21 cellular contexts compared by ENCODE assay signal in genomic region chr16:85194528-85195270, GRCh38.
DNase-seq lines count a peak whose midpoint lies in the region; ATAC-seq, FAIRE-seq and TF ChIP-seq lines count a peak whose summit lies in the region.
"Had no signal": no experiment of that assay in that cellular context is flagged by ENCODE, and none has a peak within 500 bp of the region (broad histone marks: within the 10 kb centered on the region; RNA-seq: fewer than 3 reads in every experiment).

No MANE protein-coding gene starts in this region.

- peaks cover 3% of the 10 kb centered on the region for H3K36me3 Mint-ChIP-seq in neural progenitor cell
- no peaks in the 10 kb centered on the region for H3K36me3 Mint-ChIP-seq in activated CD8-positive, alpha-beta memory T cell treated with anti-CD3 and anti-CD28 coated beads, Interleukin-2, amount 10 ng/mL, durations not matched to agents 7 days and 5 days

- 85% methylated on average over 13 of the region's 13 CpGs for WGBS in HepG2 (ENCODE audit: low lambda C conversion rate)
- 91% methylated on average over 13 of the region's 13 CpGs for WGBS in right lobe of liver (ENCODE audit: insufficient coverage, low coverage, low lambda C conversion rate, missing lambda C conversion rate)
- WGBS in esophagus muscularis mucosa = 93% methylated on average over 13 of the region's 13 CpGs
- no CpG with 5 or more reads among the region's 13 CpGs for WGBS in mesendoderm (ENCODE audit: extremely low coverage, insufficient coverage, low lambda C conversion rate)
- 87 to 91% methylated on average over 13 of the region's 13 CpGs for WGBS in thyroid gland, 2 donors

- in situ Hi-C loops in HepG2 (cut with HindIII; ENCODE audit: extremely low pct_ligation_motif_present, low pct_unique_long_range_greater_than_20kb) = no loop called here

- BruUV-seq in HepG2 (replicated peaks; lab: Mats Ljungman, UMichigan) (no TSS peak), PC-9 (replicated peaks; lab: Mats Ljungman, UMichigan) (no TSS peak)

- DNase-seq in HepG2 (ENCODE audit: low spot score) = no peak
- no peak for DNase-seq in right lobe of liver
- no peak for DNase-seq in esophagus muscularis mucosa (ENCODE audit: extremely low spot score)
- no peak for DNase-seq in neural progenitor cell (ENCODE audit: low spot score)
- DNase-seq in mesendoderm = no peak
- no peak for DNase-seq in activated CD8-positive, alpha-beta memory T cell treated with anti-CD3 and anti-CD28 coated beads, Interleukin-2, amount 10 ng/mL, durations not matched to agents 7 days and 5 days
- DNase-seq in thyroid gland = no peak
- DNase-seq in PC-9 = no peak
- DNase-seq: BE2C, EL, GF-D8, MG63, NCI-H1417, NCI-H1694 treated with DMSO at 0.1 percent for 48 hours, NCI-H446, NCI-H526 had no signal

- H3F3A ChIP-seq in neural progenitor cell (ENCODE audit: low read depth) (no peaks in the 10 kb centered on the region), PC-9 (ENCODE audit: insufficient read depth, low read depth) (no peaks in the 10 kb centered on the region; the same call in none of the 2 replicates)

- H3K27ac ChIP-seq in HepG2 (ENCODE audit: extremely low read length, insufficient read depth, low read length) (no peak overlapping the region), right lobe of liver (no peak overlapping the region), esophagus muscularis mucosa (replicated peaks in 1 of 4) (peak overlapping the region; percentile 71 to 84 (median 81)), neural progenitor cell (no peak overlapping the region), mesendoderm (ENCODE audit: low read depth, low read length) (no peak overlapping the region), thyroid gland (no peak overlapping the region), PC-9 (no peak overlapping the region)
- H3K27ac ChIP-seq: SJSA1 had no signal

- H3K79me1 ChIP-seq in mesendoderm (ENCODE audit: low read length) = peaks cover 27% of the 10 kb centered on the region

- H3K79me2 ChIP-seq in HepG2 (ENCODE audit: insufficient read depth, low read length) (no peaks in the 10 kb centered on the region), neural progenitor cell (ENCODE audit: low read depth) (no peaks in the 10 kb centered on the region), mesendoderm (ENCODE audit: control insufficient read depth, insufficient read depth, low read length) (peaks cover 2% of the 10 kb centered on the region), PC-9 (ENCODE audit: low read depth) (no peaks in the 10 kb centered on the region)

- ATAC-seq in HepG2 (no peak), right lobe of liver (no peak)
- no peak for ATAC-seq in activated CD8-positive, alpha-beta memory T cell treated with anti-CD3 and anti-CD28 coated beads, Interleukin-2, amount 10 ng/mL, durations not matched to agents 7 days and 5 days

- no peak overlapping the region for H3K18ac ChIP-seq in mesendoderm (ENCODE audit: low read length)

- H3K9me3 Mint-ChIP-seq in neural progenitor cell = peaks cover 3% of the 10 kb centered on the region
- no peaks in the 10 kb centered on the region for H3K9me3 Mint-ChIP-seq in activated CD8-positive, alpha-beta memory T cell treated with anti-CD3 and anti-CD28 coated beads, Interleukin-2, amount 10 ng/mL, durations not matched to agents 7 days and 5 days (ENCODE audit: low read depth)

- no peak overlapping the region for H3K23ac ChIP-seq in mesendoderm (ENCODE audit: low read length)

- TF ChIP-seq EP300 in HepG2 (IDR thresholded peaks at IDR 0.05; ENCODE audit: low read depth in 2 of 2, low read length in 2 of 2) (no peak), HepG2 (CRISPR knock-in tag; IDR thresholded peaks at IDR 0.05; ENCODE audit: borderline replicate concordance) (no peak), esophagus muscularis mucosa (IDR thresholded peaks at IDR 0.05) (no peak)

- H3K9ac ChIP-seq in HepG2 (ENCODE audit: insufficient read depth, low read depth, low read length) (no peak overlapping the region), neural progenitor cell (no peak overlapping the region), mesendoderm (ENCODE audit: low read length) (no peak overlapping the region)

- H3K9me3 ChIP-seq in HepG2 (ENCODE audit: low read length) = no peaks in the 10 kb centered on the region
- H3K9me3 ChIP-seq in right lobe of liver = no peaks in the 10 kb centered on the region
- peaks cover 0 to 12% (median 8%) of the 10 kb centered on the region in 4 donors for H3K9me3 ChIP-seq in esophagus muscularis mucosa
- H3K9me3 ChIP-seq in neural progenitor cell (ENCODE audit: low read depth) = peaks cover 1% of the 10 kb centered on the region
- no peaks in the 10 kb centered on the region for H3K9me3 ChIP-seq in thyroid gland
- no peaks in the 10 kb centered on the region for H3K9me3 ChIP-seq in PC-9 (ENCODE audit: insufficient read depth, low read depth)
- H3K9me3 ChIP-seq: BE2C, SJSA1 had no signal

- peak overlapping the region; percentile 50 for H3K27ac Mint-ChIP-seq in neural progenitor cell
- H3K27ac Mint-ChIP-seq in activated CD8-positive, alpha-beta memory T cell treated with anti-CD3 and anti-CD28 coated beads, Interleukin-2, amount 10 ng/mL, durations not matched to agents 7 days and 5 days = no peak overlapping the region

- peaks cover 66% of the 10 kb centered on the region for H3K4me1 ChIP-seq in HepG2 (ENCODE audit: insufficient read depth, low read length)
- H3K4me1 ChIP-seq in right lobe of liver = peaks cover 0 to 1% (median under 1%) of the 10 kb centered on the region in 4 donors
- H3K4me1 ChIP-seq in esophagus muscularis mucosa = peaks cover 32 to 75% (median 73%) of the 10 kb centered on the region in 4 donors
- H3K4me1 ChIP-seq in neural progenitor cell = no peaks in the 10 kb centered on the region
- no peaks in the 10 kb centered on the region for H3K4me1 ChIP-seq in mesendoderm (ENCODE audit: control insufficient read depth, low read depth, low read length)
- H3K4me1 ChIP-seq in thyroid gland = peaks cover 4% of the 10 kb centered on the region in 2 donors
- H3K4me1 ChIP-seq in PC-9 (replicated peaks; ENCODE audit: insufficient read depth) = no peaks in the 10 kb centered on the region

- peaks cover 10% of the 10 kb centered on the region for H3K27me3 Mint-ChIP-seq in neural progenitor cell (ENCODE audit: insufficient read depth, low read depth)
- peaks cover 5% of the 10 kb centered on the region for H3K27me3 Mint-ChIP-seq in activated CD8-positive, alpha-beta memory T cell treated with anti-CD3 and anti-CD28 coated beads, Interleukin-2, amount 10 ng/mL, durations not matched to agents 7 days and 5 days

- H2AFZ ChIP-seq in HepG2 (ENCODE audit: low read length) = no peak overlapping the region
- H2AFZ ChIP-seq in neural progenitor cell (replicated peaks) = no peak overlapping the region
- H2AFZ ChIP-seq in PC-9 = no peak overlapping the region

- H3K36me3 ChIP-seq in HepG2 (replicated peaks in 1 of 2; ENCODE audit: control insufficient read depth in 1 of 2, insufficient read depth in 2 of 2, low read length in 2 of 2) (no peaks in the 10 kb centered on the region), right lobe of liver (no peaks in the 10 kb centered on the region), esophagus muscularis mucosa (no peaks in the 10 kb centered on the region), neural progenitor cell (no peaks in the 10 kb centered on the region), mesendoderm (ENCODE audit: control insufficient read depth, insufficient read depth, low read length) (no peaks in the 10 kb centered on the region), thyroid gland (no peaks in the 10 kb centered on the region), PC-9 (ENCODE audit: low read depth) (no peaks in the 10 kb centered on the region)
- H3K36me3 ChIP-seq: SJSA1 had no signal

- no peak overlapping the region for H4K8ac ChIP-seq in mesendoderm (ENCODE audit: low read depth, low read length)

- no peak overlapping the region for H3K4me2 ChIP-seq in HepG2 (ENCODE audit: low read depth, low read length)
- H3K4me2 ChIP-seq in neural progenitor cell = no peak overlapping the region
- H3K4me2 ChIP-seq in mesendoderm (ENCODE audit: low read length) = no peak overlapping the region
- H3K4me2 ChIP-seq in PC-9 = no peak overlapping the region

- no peaks in the 10 kb centered on the region for H3K9me2 ChIP-seq in PC-9 (ENCODE audit: insufficient read depth)

- CTCF ChIA-PET in HepG2 (lab: Yijun Ruan, JAX; ENCODE audit: low intra/inter-chr PET ratio, low total read pairs) = no interaction called here
- CTCF ChIA-PET in activated CD8-positive, alpha-beta memory T cell treated with anti-CD3 and anti-CD28 coated beads, Interleukin-2, amount 10 ng/mL, durations not matched to agents 7 days and 5 days (lab: Charles Lee) = no interaction called here
- CTCF ChIA-PET in PC-9 (lab: Charles Lee) = no interaction called here

- no peak overlapping the region for H2BK5ac ChIP-seq in mesendoderm (ENCODE audit: low read length)

- peaks cover 59% of the 10 kb centered on the region for H3K4me1 Mint-ChIP-seq in neural progenitor cell
- no peaks in the 10 kb centered on the region for H3K4me1 Mint-ChIP-seq in activated CD8-positive, alpha-beta memory T cell treated with anti-CD3 and anti-CD28 coated beads, Interleukin-2, amount 10 ng/mL, durations not matched to agents 7 days and 5 days

- POLR2A ChIA-PET in HepG2 (lab: Yijun Ruan, JAX) = interaction anchor here (1.4 to 1.8 kb wide), 2 partner anchors 35 to 57 kb away, joined by 4 read pairs; no protein-coding TSS in a partner anchor
- POLR2A ChIA-PET in PC-9 (lab: Charles Lee; ENCODE audit: unreplicated experiment) = no interaction called here

- H3K27me3 ChIP-seq in HepG2 (ENCODE audit: control insufficient read depth in 1 of 2, insufficient read depth in 2 of 2, low read length in 2 of 2) (no peaks in the 10 kb centered on the region), right lobe of liver (no peaks in the 10 kb centered on the region), esophagus muscularis mucosa (no peaks in the 10 kb centered on the region), neural progenitor cell (no peaks in the 10 kb centered on the region), mesendoderm (ENCODE audit: insufficient read depth, low read length, poor library complexity) (no peaks in the 10 kb centered on the region), thyroid gland (no peaks in the 10 kb centered on the region), PC-9 (ENCODE audit: insufficient read depth, low read depth) (no peaks in the 10 kb centered on the region)
- H3K27me3 ChIP-seq: BE2C, MG63, SJSA1 had no signal

- no peak for TF ChIP-seq POLR2A in HepG2 (IDR thresholded peaks at IDR 0.05; ENCODE audit: insufficient read depth in 1 of 2, low read depth in 2 of 2, low read length in 2 of 2)
- no peak for TF ChIP-seq POLR2A in right lobe of liver (IDR thresholded peaks at IDR 0.05)
- no peak for TF ChIP-seq POLR2A in esophagus muscularis mucosa (IDR thresholded peaks at IDR 0.05; ENCODE audit: low read depth)
- TF ChIP-seq POLR2A in thyroid gland (IDR thresholded peaks at IDR 0.05) = no peak

- intact Hi-C loops in HepG2 (cut with micrococcal nuclease; ENCODE audit: unreplicated experiment) (no loop called here), right lobe of liver (cut with DNase I) (no loop called here), esophagus muscularis mucosa (cut with DNase I) (no loop called here), thyroid gland (cut with DNase I) (no loop called here), PC-9 (cut with micrococcal nuclease; ENCODE audit: unreplicated experiment) (no loop called here)

- H3K4ac ChIP-seq in mesendoderm (ENCODE audit: low read depth, low read length) = no peak overlapping the region

- H3K4me3 ChIP-seq in HepG2 (replicated peaks in 1 of 3; ENCODE audit: insufficient read depth in 1 of 3, low read depth in 2 of 3, low read length in 3 of 3) (no peak overlapping the region), right lobe of liver (no peak overlapping the region), esophagus muscularis mucosa (no peak overlapping the region), neural progenitor cell (no peak overlapping the region), mesendoderm (ENCODE audit: low read length) (no peak overlapping the region), thyroid gland (replicated peaks in 1 of 3) (no peak overlapping the region), PC-9 (no peak overlapping the region)
- H3K4me3 ChIP-seq: MG63, SJSA1 had no signal

- H2BK120ac ChIP-seq in mesendoderm (ENCODE audit: low read depth, low read length) = no peak overlapping the region

- no peak overlapping the region for H2AK5ac ChIP-seq in mesendoderm (ENCODE audit: low read length)

- H4K5ac ChIP-seq in mesendoderm (ENCODE audit: low read length) = no peak overlapping the region

- H2BK15ac ChIP-seq in mesendoderm (replicated peaks; ENCODE audit: low read depth) = no peak overlapping the region

- H3K56ac ChIP-seq in mesendoderm (ENCODE audit: low read length) = no peak overlapping the region

- H3K4me3 Mint-ChIP-seq in neural progenitor cell = peak overlapping the region; percentile 34
- no peak overlapping the region for H3K4me3 Mint-ChIP-seq in activated CD8-positive, alpha-beta memory T cell treated with anti-CD3 and anti-CD28 coated beads, Interleukin-2, amount 10 ng/mL, durations not matched to agents 7 days and 5 days

- no peak for TF ChIP-seq RAD21 in HepG2 (CRISPR knock-in tag; IDR thresholded peaks at IDR 0.05)

- no peak for TF ChIP-seq CTCF in HepG2 (CRISPR knock-in tag; IDR thresholded peaks at IDR 0.05)
- no peak for TF ChIP-seq CTCF in right lobe of liver (IDR thresholded peaks at IDR 0.05)
- no peak for TF ChIP-seq CTCF in esophagus muscularis mucosa (IDR thresholded peaks at IDR 0.05)
- no peak for TF ChIP-seq CTCF in neural progenitor cell (IDR thresholded peaks at IDR 0.05)
- no peak for TF ChIP-seq CTCF in thyroid gland (IDR thresholded peaks at IDR 0.05)
- no peak for TF ChIP-seq CTCF in PC-9 (conservative IDR thresholded peaks at IDR 0.05)

- FAIRE-seq in HepG2 (lab: Jason Lieb, UNC) = no peak
- FAIRE-seq: A204.1, GM19239, H54, RCC 7860 had no signal

- H4K20me1 ChIP-seq in HepG2 (ENCODE audit: insufficient read depth, low read length) (no peaks in the 10 kb centered on the region), neural progenitor cell (ENCODE audit: low read depth) (peaks cover 9% of the 10 kb centered on the region), PC-9 (ENCODE audit: insufficient read depth) (no peaks in the 10 kb centered on the region; the same call in 1 of the 2 replicates)

Comparison
In these comparisons a context has a peak if more than half of its experiments do, and no peak if none do; other contexts are left out.
1. H3K27ac ChIP-seq: peak in esophagus muscularis mucosa (4 of 4); none in HepG2 (single experiment), right lobe of liver (0 of 3), neural progenitor cell (single experiment), mesendoderm (single experiment), thyroid gland (0 of 3) and PC-9 (single experiment).